In the genomic region with DNA sequence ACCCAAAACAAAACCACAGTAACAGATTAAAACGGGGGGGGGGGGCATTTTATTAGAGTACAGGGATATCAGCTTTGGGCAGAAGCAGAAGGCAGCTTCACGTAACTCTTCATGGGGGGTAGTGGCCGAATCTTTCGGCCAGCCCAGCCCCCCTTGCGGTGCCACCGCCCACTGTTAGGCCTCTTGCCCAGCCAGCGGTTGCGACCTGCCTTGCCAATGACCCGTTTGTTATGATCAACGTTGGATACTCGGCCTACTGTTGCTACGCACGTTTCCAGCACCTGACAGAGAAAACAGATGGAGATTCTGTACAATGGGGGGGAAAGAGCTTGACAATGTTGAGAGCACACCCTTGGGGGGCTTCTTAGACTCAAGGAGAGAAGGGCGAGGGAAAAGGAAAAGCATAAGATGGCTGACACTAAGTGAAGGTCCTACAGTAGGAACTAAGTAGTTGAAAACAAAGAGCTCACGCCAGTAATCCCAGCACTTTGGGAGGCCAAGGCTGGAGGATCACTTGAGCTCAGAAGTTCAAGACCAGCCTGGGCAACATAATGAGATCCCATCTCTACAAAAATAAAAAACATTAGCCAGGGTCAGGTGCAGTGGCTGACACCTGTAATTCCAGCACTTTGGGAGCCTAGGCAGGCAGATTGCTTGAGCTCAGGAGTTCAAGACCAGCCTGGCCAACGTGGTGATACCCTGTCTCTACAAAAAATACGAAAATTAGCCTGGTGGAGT, we compare ENCODE assay signal across 1 cellular context.
TF ChIP-seq lines count a peak whose summit lies in the region.

No MANE protein-coding gene starts in this region.

TF ChIP-seq in GM12878, 131 proteins besides CTCF, POLR2A, EP300 and RAD21:
- TF ChIP-seq E2F4 (IDR thresholded peaks at IDR 0.05; ENCODE audit: low read depth, low read length) (no peak), ZNF384 (IDR thresholded peaks at IDR 0.05; ENCODE audit: borderline replicate concordance, low read depth, low read length) (no peak), IRF4 (IDR thresholded peaks at IDR 0.05; ENCODE audit: low read depth, low read length) (no peak), ATF7 (IDR thresholded peaks at IDR 0.05; ENCODE audit: low read depth) (0 out of 2 replicates have a peak, but pooled peaks have one; percentile 0), JUNB (IDR thresholded peaks at IDR 0.05) (no peak), EZH2 (IDR thresholded peaks at IDR 0.05; ENCODE audit: borderline replicate concordance, control insufficient read depth, low read depth, low read length) (no peak), ZZZ3 (IDR thresholded peaks at IDR 0.05; ENCODE audit: control insufficient read depth, insufficient read length, low read depth) (no peak), NFYA (IDR thresholded peaks at IDR 0.05; ENCODE audit: borderline replicate concordance, low read depth, low read length) (no peak), SIX5 (IDR thresholded peaks at IDR 0.05; ENCODE audit: low read depth, low read length, severe bottlenecking) (no peak), NR2C1 (IDR thresholded peaks at IDR 0.05) (no peak), RFX5 (IDR thresholded peaks at IDR 0.05; ENCODE audit: low read depth, low read length) (no peak), ZNF622 (IDR thresholded peaks at IDR 0.05) (no peak), TCF7 (IDR thresholded peaks at IDR 0.05; ENCODE audit: borderline replicate concordance) (no peak), FOXM1 (IDR thresholded peaks at IDR 0.05; ENCODE audit: low read depth, low read length) (no peak), E2F8 (IDR thresholded peaks at IDR 0.05; ENCODE audit: low read depth, partially characterized antibody) (peak; percentile 2), RCOR1 (conservative IDR thresholded peaks at IDR 0.05; ENCODE audit: low read depth, low read length) (no peak), HDAC6 (IDR thresholded peaks at IDR 0.05; ENCODE audit: unreplicated experiment) (no peak), MLLT1 (IDR thresholded peaks at IDR 0.05) (peak; percentile 75), YBX1 (IDR thresholded peaks at IDR 0.05) (0 out of 2 replicates have a peak, but pooled peaks have one; percentile 26), MXI1 (IDR thresholded peaks at IDR 0.05; ENCODE audit: low read depth, low read length) (no peak)
- TF ChIP-seq, protein P1, sequence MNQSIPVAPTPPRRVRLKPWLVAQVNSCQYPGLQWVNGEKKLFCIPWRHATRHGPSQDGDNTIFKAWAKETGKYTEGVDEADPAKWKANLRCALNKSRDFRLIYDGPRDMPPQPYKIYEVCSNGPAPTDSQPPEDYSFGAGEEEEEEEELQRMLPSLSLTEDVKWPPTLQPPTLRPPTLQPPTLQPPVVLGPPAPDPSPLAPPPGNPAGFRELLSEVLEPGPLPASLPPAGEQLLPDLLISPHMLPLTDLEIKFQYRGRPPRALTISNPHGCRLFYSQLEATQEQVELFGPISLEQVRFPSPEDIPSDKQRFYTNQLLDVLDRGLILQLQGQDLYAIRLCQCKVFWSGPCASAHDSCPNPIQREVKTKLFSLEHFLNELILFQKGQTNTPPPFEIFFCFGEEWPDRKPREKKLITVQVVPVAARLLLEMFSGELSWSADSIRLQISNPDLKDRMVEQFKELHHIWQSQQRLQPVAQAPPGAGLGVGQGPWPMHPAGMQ (IDR thresholded peaks at IDR 0.05; ENCODE audit: borderline replicate concordance): no peak
- TF ChIP-seq, protein P2, sequence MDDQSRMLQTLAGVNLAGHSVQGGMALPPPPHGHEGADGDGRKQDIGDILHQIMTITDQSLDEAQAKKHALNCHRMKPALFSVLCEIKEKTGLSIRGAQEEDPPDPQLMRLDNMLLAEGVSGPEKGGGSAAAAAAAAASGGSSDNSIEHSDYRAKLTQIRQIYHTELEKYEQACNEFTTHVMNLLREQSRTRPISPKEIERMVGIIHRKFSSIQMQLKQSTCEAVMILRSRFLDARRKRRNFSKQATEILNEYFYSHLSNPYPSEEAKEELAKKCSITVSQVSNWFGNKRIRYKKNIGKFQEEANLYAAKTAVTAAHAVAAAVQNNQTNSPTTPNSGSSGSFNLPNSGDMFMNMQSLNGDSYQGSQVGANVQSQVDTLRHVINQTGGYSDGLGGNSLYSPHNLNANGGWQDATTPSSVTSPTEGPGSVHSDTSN (IDR thresholded peaks at IDR 0.05; ENCODE audit: insufficient replicate concordance, low read depth, low read length): no peak
- TF ChIP-seq, protein P3, sequence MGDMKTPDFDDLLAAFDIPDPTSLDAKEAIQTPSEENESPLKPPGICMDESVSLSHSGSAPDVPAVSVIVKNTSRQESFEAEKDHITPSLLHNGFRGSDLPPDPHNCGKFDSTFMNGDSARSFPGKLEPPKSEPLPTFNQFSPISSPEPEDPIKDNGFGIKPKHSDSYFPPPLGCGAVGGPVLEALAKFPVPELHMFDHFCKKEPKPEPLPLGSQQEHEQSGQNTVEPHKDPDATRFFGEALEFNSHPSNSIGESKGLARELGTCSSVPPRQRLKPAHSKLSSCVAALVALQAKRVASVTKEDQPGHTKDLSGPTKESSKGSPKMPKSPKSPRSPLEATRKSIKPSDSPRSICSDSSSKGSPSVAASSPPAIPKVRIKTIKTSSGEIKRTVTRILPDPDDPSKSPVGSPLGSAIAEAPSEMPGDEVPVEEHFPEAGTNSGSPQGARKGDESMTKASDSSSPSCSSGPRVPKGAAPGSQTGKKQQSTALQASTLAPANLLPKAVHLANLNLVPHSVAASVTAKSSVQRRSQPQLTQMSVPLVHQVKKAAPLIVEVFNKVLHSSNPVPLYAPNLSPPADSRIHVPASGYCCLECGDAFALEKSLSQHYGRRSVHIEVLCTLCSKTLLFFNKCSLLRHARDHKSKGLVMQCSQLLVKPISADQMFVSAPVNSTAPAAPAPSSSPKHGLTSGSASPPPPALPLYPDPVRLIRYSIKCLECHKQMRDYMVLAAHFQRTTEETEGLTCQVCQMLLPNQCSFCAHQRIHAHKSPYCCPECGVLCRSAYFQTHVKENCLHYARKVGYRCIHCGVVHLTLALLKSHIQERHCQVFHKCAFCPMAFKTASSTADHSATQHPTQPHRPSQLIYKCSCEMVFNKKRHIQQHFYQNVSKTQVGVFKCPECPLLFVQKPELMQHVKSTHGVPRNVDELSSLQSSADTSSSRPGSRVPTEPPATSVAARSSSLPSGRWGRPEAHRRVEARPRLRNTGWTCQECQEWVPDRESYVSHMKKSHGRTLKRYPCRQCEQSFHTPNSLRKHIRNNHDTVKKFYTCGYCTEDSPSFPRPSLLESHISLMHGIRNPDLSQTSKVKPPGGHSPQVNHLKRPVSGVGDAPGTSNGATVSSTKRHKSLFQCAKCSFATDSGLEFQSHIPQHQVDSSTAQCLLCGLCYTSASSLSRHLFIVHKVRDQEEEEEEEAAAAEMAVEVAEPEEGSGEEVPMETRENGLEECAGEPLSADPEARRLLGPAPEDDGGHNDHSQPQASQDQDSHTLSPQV (IDR thresholded peaks at IDR 0.05): no peak
- TF ChIP-seq, protein P4, sequence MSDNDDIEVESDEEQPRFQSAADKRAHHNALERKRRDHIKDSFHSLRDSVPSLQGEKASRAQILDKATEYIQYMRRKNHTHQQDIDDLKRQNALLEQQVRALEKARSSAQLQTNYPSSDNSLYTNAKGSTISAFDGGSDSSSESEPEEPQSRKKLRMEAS (IDR thresholded peaks at IDR 0.05; ENCODE audit: low read depth, low read length): no peak
